In the genomic region with DNA sequence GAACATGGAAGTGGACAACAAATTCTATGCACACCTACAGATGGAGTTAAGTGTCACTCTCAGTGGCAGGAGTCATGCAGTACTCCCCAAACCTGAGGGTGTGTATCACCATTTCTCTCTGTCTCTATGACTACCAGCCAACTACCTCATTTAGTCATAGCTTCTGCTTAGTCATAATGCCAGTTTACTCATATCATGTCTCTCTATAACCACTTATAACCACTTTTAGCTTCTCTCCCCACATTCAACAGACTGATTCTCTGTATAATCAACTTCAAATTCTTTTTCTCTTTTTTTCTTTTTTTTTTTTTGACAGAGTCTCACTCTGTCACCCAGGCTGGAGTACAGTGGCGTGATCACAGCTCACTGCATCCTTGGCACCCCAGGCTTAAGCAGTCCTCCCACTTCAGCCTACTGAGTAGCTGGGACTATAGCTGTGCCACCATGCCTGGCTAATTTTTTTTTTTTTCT, we compare ENCODE assay signal across 8 cellular contexts. TPM values are rescaled to one million over a fixed set of nuclear protein-coding genes. Genes with fewer than 3 reads are reported as not detected.
DNase-seq lines count a peak whose midpoint lies in the region; ATAC-seq, FAIRE-seq and TF ChIP-seq lines count a peak whose summit lies in the region.

No MANE protein-coding gene starts in this region.

- H3K4me3 ChIP-seq in AG04450 (ENCODE audit: low read depth, low read length) (no peak overlapping the region), K562 (no peak overlapping the region)

- ATAC-seq in GM18873 (IDR thresholded peaks at IDR 0.05; ENCODE audit: low FRiP score, unreplicated experiment) = peak; percentile 100
- ATAC-seq in HG03045 (IDR thresholded peaks at IDR 0.05; ENCODE audit: unreplicated experiment) = peak; percentile 99
- peak; percentile 77 for ATAC-seq in K562

- CTCF ChIA-PET in AG04450 (lab: Charles Lee) (interaction anchor here (0.6 to 1.8 kb wide), 5 partner anchors 62 to 417 kb away, joined by 3 to 16 read pairs (median 3); no protein-coding TSS in a partner anchor), K562 (lab: Yijun Ruan, JAX; ENCODE audit: low intra/inter-chr PET ratio) (no interaction called here)

- no peaks in the 10 kb centered on the region for H3K9me1 ChIP-seq in K562 (ENCODE audit: control insufficient read depth, insufficient read depth, low read length)

- no peak for TF ChIP-seq POLR2A in K562 (conservative IDR thresholded peaks at IDR 0.05)

- no peak for TF ChIP-seq CTCF in AG04450 (IDR thresholded peaks at IDR 0.05; ENCODE audit: low read depth, low read length)
- TF ChIP-seq CTCF in K562 (IDR thresholded peaks at IDR 0.05 in 2 of 3, conservative IDR thresholded peaks at IDR 0.05 in 1 of 3; ENCODE audit: insufficient read depth in 2 of 3, low read depth in 1 of 3, low read length in 3 of 3) = no peak

- WGBS in K562 (ENCODE audit: insufficient coverage, low coverage, missing lambda C conversion rate) = 71% methylated on average over 1 of the region's 1 CpG

- in situ Hi-C loops in K562 (cut with MboI) = no loop called here

- H3K27me3 ChIP-seq in AG04450 (ENCODE audit: control insufficient read depth, insufficient read depth, low read length) (no peaks in the 10 kb centered on the region), K562 (ENCODE audit: control insufficient read depth in 2 of 2, insufficient read depth in 2 of 2, low read length in 2 of 2) (no peaks in the 10 kb centered on the region)

- 0 out of 2 replicates have a peak, but pooled peaks have one; percentile 16 for TF ChIP-seq EP300 in K562 (IDR thresholded peaks at IDR 0.05; ENCODE audit: low read length)

- peak; percentile 23 for FAIRE-seq in K562 (lab: Jason Lieb, UNC)

- H3K9me3 ChIP-seq in AG04450 (ENCODE audit: control insufficient read depth, insufficient read depth, low read length) = no peaks in the 10 kb centered on the region
- H3K9me3 ChIP-seq in K562 (replicated peaks; ENCODE audit: control insufficient read depth, insufficient read depth, low read depth, low read length) = no peaks in the 10 kb centered on the region

- H3K4me1 ChIP-seq in K562 (replicated peaks in 1 of 2; ENCODE audit: control insufficient read depth in 2 of 2, insufficient read depth in 2 of 2, low read length in 2 of 2) = peaks cover 0 to 5% of the 10 kb centered on the region in 2 experiments; a peak in 1 of 5 replicates

- H3K9ac ChIP-seq in K562 (ENCODE audit: insufficient read depth in 1 of 2, low read depth in 2 of 2, low read length in 2 of 2) = no peak overlapping the region

- H3K36me3 ChIP-seq in K562 (ENCODE audit: control insufficient read depth, insufficient read depth, low read length) = no peaks in the 10 kb centered on the region

- peak overlapping the region; percentile 39 for H3K27ac ChIP-seq in AG04450 (ENCODE audit: low read depth, low read length)
- no peak overlapping the region for H3K27ac ChIP-seq in K562 (ENCODE audit: extremely low read depth, low read depth, low read length)

- no peak for TF ChIP-seq RAD21 in K562 (CRISPR knock-in tag; conservative IDR thresholded peaks at IDR 0.05 in 1 of 2, IDR thresholded peaks at IDR 0.05 in 1 of 2)

- no peaks in the 10 kb centered on the region for H3K79me2 ChIP-seq in K562 (ENCODE audit: control insufficient read depth, insufficient read depth, low read length)

- POLR2A ChIA-PET in AG04450 (lab: Yijun Ruan, JAX) = interaction anchor here (0.7 to 1.4 kb wide), 6 partner anchors 14 to 70 kb away, joined by 3 to 6 read pairs (median 3); a partner anchor contains a TSS
- POLR2A ChIA-PET in K562 (lab: Yijun Ruan, JAX) = interaction anchor here (0.6 to 2.4 kb wide), 8 partner anchors 9 to 308 kb away, joined by 3 to 10 read pairs (median 4); a partner anchor contains a TSS

- H3K4me2 ChIP-seq in K562 (ENCODE audit: insufficient read depth, low read length) = no peak overlapping the region

- intact Hi-C loops in K562 (cut with micrococcal nuclease) = no loop called here

- DNase-seq in AG04450 (ENCODE audit: low read depth, low spot score) = peak; percentile 34
- peak; percentile 41 for DNase-seq in OCI-M2 (lab: John Stamatoyannopoulos, UW; ENCODE audit: unreplicated experiment)
- peak; percentile 26 to 47 (median 38) for DNase-seq in K562 (ENCODE audit: extremely low read depth in 1 of 4, low spot score in 3 of 4)
- DNase-seq in stimulated activated CD4-positive, alpha-beta T cell treated with anti-CD3 and anti-CD28 coated beads, Interleukin-12 subunit alpha, Interleukin-12 subunit beta, amount 100 ng/mL, for 4 hours = peak; percentile 27
- no peak for DNase-seq in central memory CD4-positive, alpha-beta T cell
- no peak for DNase-seq in NCI-H1694 (lab: John Stamatoyannopoulos, UW)

- 0 out of 2 replicates have a peak overlapping the region, but pooled peaks have one; percentile 49 for H2AFZ ChIP-seq in K562 (ENCODE audit: low read depth, low read length)

- H4K20me1 ChIP-seq in K562 (replicated peaks; ENCODE audit: control insufficient read depth, insufficient read depth, low read length) = no peaks in the 10 kb centered on the region

- BruUV-seq in K562 (replicated peaks; lab: Mats Ljungman, UMichigan) = no TSS peak

TF ChIP-seq in K562, 482 proteins besides CTCF, POLR2A, EP300 and RAD21 (continues in another document):
- TF ChIP-seq FOXJ2 (tag; IDR thresholded peaks at IDR 0.05) = peak; percentile 71
- TF ChIP-seq ARID1B (IDR thresholded peaks at IDR 0.05) = peak; percentile 33; the same call in 1 of the 2 replicates
- TF ChIP-seq, protein P1, sequence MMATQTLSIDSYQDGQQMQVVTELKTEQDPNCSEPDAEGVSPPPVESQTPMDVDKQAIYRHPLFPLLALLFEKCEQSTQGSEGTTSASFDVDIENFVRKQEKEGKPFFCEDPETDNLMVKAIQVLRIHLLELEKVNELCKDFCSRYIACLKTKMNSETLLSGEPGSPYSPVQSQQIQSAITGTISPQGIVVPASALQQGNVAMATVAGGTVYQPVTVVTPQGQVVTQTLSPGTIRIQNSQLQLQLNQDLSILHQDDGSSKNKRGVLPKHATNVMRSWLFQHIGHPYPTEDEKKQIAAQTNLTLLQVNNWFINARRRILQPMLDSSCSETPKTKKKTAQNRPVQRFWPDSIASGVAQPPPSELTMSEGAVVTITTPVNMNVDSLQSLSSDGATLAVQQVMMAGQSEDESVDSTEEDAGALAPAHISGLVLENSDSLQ (IDR thresholded peaks at IDR 0.05) = 0 out of 2 replicates have a peak, but pooled peaks have one; percentile 35
- no peak for TF ChIP-seq ESRRA (IDR thresholded peaks at IDR 0.05; ENCODE audit: borderline replicate concordance, low read depth)
- no peak for TF ChIP-seq ZNF23 (CRISPR knock-in tag; IDR thresholded peaks at IDR 0.05)
- TF ChIP-seq NFYB (IDR thresholded peaks at IDR 0.05; ENCODE audit: extremely low read depth, insufficient read length) = no peak
- TF ChIP-seq MAFK (IDR thresholded peaks at IDR 0.05; ENCODE audit: low read length) = peak; percentile 71

RNA-seq across cellular contexts. Expression of a gene that starts 13.8 kb away (rescaled TPM):
- polyA plus RNA-seq in AG04450 (2011; rRNA removed) (49.2 and 65.7 TPM in 2 replicates), K562 (2011; rRNA removed) (22.6 and 37.6 TPM in 2 replicates), K562 (2014; fragmentation: Illumina TruSeq; extraction: Trizol) (128 and 140 TPM in 2 replicates), K562 (2014; fragmentation: Nextera tagmentation; extraction: Ambion mirVana) (100 to 1,000 TPM; 105 to 127 TPM), K562 (2014; rRNA removed) (86.3 and 111 TPM in 2 replicates)
- polyA minus RNA-seq in AG04450 (2011; rRNA and poly(A)+ RNA removed) = 10.3 and 16.2 TPM in 2 replicates
- 3.0 and 10.3 TPM in 2 replicates for total RNA-seq in K562 (2011; cell fraction: chromatin; rRNA removed; ENCODE audit: low replicate concordance)
- total RNA-seq in K562 (2011; cell fraction: nucleolus; rRNA removed) = 1.6 and 4.5 TPM in 2 replicates
- 5.8 and 6.9 TPM in 2 replicates for total RNA-seq in K562 (2011; cell fraction: nucleoplasm; rRNA removed)
- total RNA-seq in K562 (2014; rRNA removed) (85.0 and 105 TPM in 2 replicates), K562 (2014; rRNA removed; fragmentation: Illumina TruSeq; extraction: Trizol) (121 and 143 TPM in 2 replicates), K562 (2015; rRNA removed; fragmentation: Illumina TruSeq; extraction: Trizol) (123 and 138 TPM in 2 replicates), K562 (2021) (94.0 and 96.2 TPM in 2 replicates)
- polyA plus RNA-seq in K562 (2011; cell fraction: cytosol; rRNA removed) = 2.8 and 9.5 TPM in 2 replicates
- polyA plus RNA-seq in K562 (2011; cell fraction: nucleus; rRNA removed) = 4.3 and 5.7 TPM in 2 replicates
- polyA plus RNA-seq in K562 (2012) = 57.5 and 151 TPM in 2 replicates
- polyA minus RNA-seq in K562 (2011; rRNA and poly(A)+ RNA removed) = 27.7 and 28.1 TPM in 2 replicates
- polyA minus RNA-seq in K562 (2011; cell fraction: cytosol; rRNA and poly(A)+ RNA removed) = 12.7 and 16.0 TPM in 2 replicates
- 2.6 and 4.7 TPM in 2 replicates for polyA minus RNA-seq in K562 (2011; cell fraction: nucleus; rRNA and poly(A)+ RNA removed)

RNA-seq across cellular contexts. Expression of a gene that starts 37.1 kb away (rescaled TPM):
- 25.0 and 36.6 TPM in 2 replicates for polyA plus RNA-seq in AG04450 (2011; rRNA removed)
- polyA minus RNA-seq in AG04450 (2011; rRNA and poly(A)+ RNA removed) = 5.9 and 11.4 TPM in 2 replicates
- 18.8 and 35.2 TPM in 2 replicates for total RNA-seq in K562 (2011; cell fraction: chromatin; rRNA removed; ENCODE audit: low replicate concordance)
- 18.2 and 20.0 TPM in 2 replicates for total RNA-seq in K562 (2011; cell fraction: nucleolus; rRNA removed)
- 27.9 and 30.2 TPM in 2 replicates for total RNA-seq in K562 (2011; cell fraction: nucleoplasm; rRNA removed)
- 66.4 and 79.7 TPM in 2 replicates for total RNA-seq in K562 (2014; rRNA removed)
- total RNA-seq in K562 (2014; rRNA removed; fragmentation: Illumina TruSeq; extraction: Trizol) = 146 and 164 TPM in 2 replicates
- total RNA-seq in K562 (2015; rRNA removed; fragmentation: Illumina TruSeq; extraction: Trizol) = 115 and 129 TPM in 2 replicates
- 81.4 and 100 TPM in 2 replicates for total RNA-seq in K562 (2021)
- 60.4 and 106 TPM in 2 replicates for polyA plus RNA-seq in K562 (2011; rRNA removed)
- 14.8 and 31.7 TPM in 2 replicates for polyA plus RNA-seq in K562 (2011; cell fraction: cytosol; rRNA removed)
- polyA plus RNA-seq in K562 (2011; cell fraction: nucleus; rRNA removed) = 9.1 and 15.5 TPM in 2 replicates
- polyA plus RNA-seq in K562 (2012) = 44.4 and 75.6 TPM in 2 replicates
- 115 and 153 TPM in 2 replicates for polyA plus RNA-seq in K562 (2014; fragmentation: Illumina TruSeq; extraction: Trizol)
- 100 to 1,000 TPM; 277 to 302 TPM for polyA plus RNA-seq in K562 (2014; fragmentation: Nextera tagmentation; extraction: Ambion mirVana)
- 93.6 and 94.0 TPM in 2 replicates for polyA plus RNA-seq in K562 (2014; rRNA removed)
- polyA minus RNA-seq in K562 (2011; rRNA and poly(A)+ RNA removed) = 32.8 and 35.7 TPM in 2 replicates
- polyA minus RNA-seq in K562 (2011; cell fraction: cytosol; rRNA and poly(A)+ RNA removed) = 8.9 and 20.8 TPM in 2 replicates
- polyA minus RNA-seq in K562 (2011; cell fraction: nucleus; rRNA and poly(A)+ RNA removed) = 16.6 and 38.5 TPM in 2 replicates

Comparison
In these comparisons a context has a peak if more than half of its experiments do, and no peak if none do; other contexts are left out.
1. DNase-seq: peak in AG04450 (single experiment), OCI-M2 (single experiment), K562 (4 of 4) and stimulated activated CD4-positive, alpha-beta T cell treated with anti-CD3 and anti-CD28 coated beads, Interleukin-12 subunit alpha, Interleukin-12 subunit beta, amount 100 ng/mL, for 4 hours (single experiment); none in central memory CD4-positive, alpha-beta T cell (single experiment) and NCI-H1694 (single experiment).
2. Peak in every context shown above with its lines, with median percentiles within 50 percentile points of each other: ATAC-seq.